In the genomic region with DNA sequence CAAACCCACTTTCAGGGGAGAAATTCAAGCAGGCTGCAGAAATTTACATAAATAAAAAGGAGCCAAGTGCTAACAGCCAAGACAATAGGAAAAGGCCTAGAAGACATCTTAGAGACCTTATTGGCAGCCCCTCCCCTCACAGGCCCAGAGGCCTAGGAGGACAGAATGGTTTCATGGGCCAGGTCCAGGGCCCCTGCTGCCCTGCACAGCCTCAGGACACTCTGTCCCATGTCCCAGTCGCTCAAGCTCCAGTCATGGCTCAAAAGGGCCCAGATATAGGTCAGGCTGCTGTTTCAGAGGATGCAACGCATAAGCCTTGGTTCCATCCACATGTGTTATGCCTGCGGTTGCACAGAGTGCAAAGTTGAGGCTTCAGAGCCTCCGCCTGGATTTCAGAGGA, we compare ENCODE assay signal across 35 cellular contexts. TPM values are rescaled to one million over a fixed set of nuclear protein-coding genes. Genes with fewer than 3 reads are reported as not detected.
"Had no signal": no experiment of that assay in that cellular context is flagged by ENCODE, and none has a peak within 500 bp of the region (broad histone marks: within the 10 kb centered on the region; RNA-seq: fewer than 3 reads in every experiment).

No MANE protein-coding gene starts in this region.

- ATAC-seq: sciatic nerve; stimulated activated memory B cell treated with anti-CD40 and anti-IgM and Interleukin-4, amounts not matched to agents 10 μg/mL and 1 μg/mL and 100 μg/mL, for 72 hours; stimulated activated naive CD8-positive, alpha-beta T cell treated with anti-CD3 and anti-CD28 coated beads, Interleukin-15, amount 100 ng/mL, for 72 hours had no signal

- H3K27me3 Mint-ChIP-seq: activated naive CD8-positive, alpha-beta T cell; naive B cell; stimulated activated memory B cell treated with anti-CD40 and anti-IgM and Interleukin-4, amounts not matched to agents 10 μg/mL and 1 μg/mL and 100 μg/mL, for 72 hours; stimulated activated naive CD8-positive, alpha-beta T cell treated with anti-CD3 and anti-CD28 coated beads, Interleukin-15, amount 100 ng/mL, for 72 hours had no signal

- H3K4me3 Mint-ChIP-seq: activated naive CD8-positive, alpha-beta T cell; naive B cell; nephron progenitor cell; stimulated activated memory B cell treated with anti-CD40 and anti-IgM and Interleukin-4, amounts not matched to agents 10 μg/mL and 1 μg/mL and 100 μg/mL, for 72 hours; stimulated activated naive CD8-positive, alpha-beta T cell treated with anti-CD3 and anti-CD28 coated beads, Interleukin-15, amount 100 ng/mL, for 72 hours had no signal

- H3K27ac Mint-ChIP-seq: activated naive CD8-positive, alpha-beta T cell; activated T-helper 2 cell treated with anti-CD3 and anti-CD28 coated beads, Interferon-gamma antibody, Interleukin-2, Interleukin-4, amounts not matched to agents 10 μg/mL and 5 μg/mL and 100 μg/mL, durations not matched to agents 14 hours and 24 hours and 36 hours; naive B cell; nephron progenitor cell; stimulated activated memory B cell treated with anti-CD40 and anti-IgM and Interleukin-4, amounts not matched to agents 10 μg/mL and 1 μg/mL and 100 μg/mL, for 72 hours; stimulated activated naive CD8-positive, alpha-beta T cell treated with anti-CD3 and anti-CD28 coated beads, Interleukin-15, amount 100 ng/mL, for 72 hours had no signal

- DNase-seq: activated CD4-positive, alpha-beta T cell treated with anti-CD3 and anti-CD28 coated beads for 4 hours; activated CD4-positive, alpha-beta T cell treated with anti-CD3 and anti-CD28 coated beads, Interleukin-2, amount 50 U/mL, for 4 hours; activated naive CD4-positive, alpha-beta T cell; anterior cingulate cortex; cerebellar nuclear complex; effector memory CD4-positive, alpha-beta T cell; foreskin fibroblast; hypothalamus; left ventricle myocardium inferior; naive B cell; nephron progenitor cell; ovary; retina; small intestine; stimulated activated CD4-positive, alpha-beta T cell treated with anti-CD3 and anti-CD28 coated beads, Interleukin-4, amount 100 ng/mL, for 24 hours; stimulated activated naive CD8-positive, alpha-beta T cell treated with anti-CD3 and anti-CD28 coated beads, Interleukin-15, amount 100 ng/mL, for 72 hours; substantia nigra; T-helper 9 cell had no signal

- H3K27ac ChIP-seq: colonic mucosa, left ventricle myocardium inferior, ovary, prostate gland, upper lobe of left lung, vagina, VCaP had no signal

- H3K4me1 ChIP-seq: colonic mucosa, left ventricle myocardium inferior, prostate gland, upper lobe of left lung, vagina had no signal

- H3K27me3 ChIP-seq: colonic mucosa, ovary, upper lobe of left lung, vagina had no signal

- H3K36me3 ChIP-seq: colonic mucosa, ovary had no signal

- H3K9me3 ChIP-seq: colonic mucosa, ovary, prostate gland had no signal

- FAIRE-seq: bronchial epithelial cell, endothelial cell of umbilical vein, small intestine, TTC549 had no signal

- H3K4me3 ChIP-seq: colonic mucosa, left ventricle myocardium inferior, lung, ovary, prostate gland, upper lobe of left lung, vagina had no signal

RNA-seq across cellular contexts. Expression of gene ROPN1B, which starts 59.1 kb away (rescaled TPM):
- total RNA-seq: activated CD8-positive, alpha-beta memory T cell treated with anti-CD3 and anti-CD28 coated beads for 36 hours; activated T-helper 2 cell treated with anti-CD3 and anti-CD28 coated beads, Interferon-gamma antibody, Interleukin-2, Interleukin-4, amounts not matched to agents 10 μg/mL and 5 μg/mL and 100 μg/mL, durations not matched to agents 14 hours and 24 hours and 36 hours; bronchial epithelial cell; colonic mucosa; dermis microvascular lymphatic vessel endothelial cell; endothelial cell of umbilical vein; mesenteric fat pad; T-helper 1 cell treated with Interleukin-12 subunit alpha and Interleukin-12 subunit beta and Interleukin-4 antibody, amounts not matched to agents 30 ng/mL and 1 ng/mL, for 36 hours; vagina had no signal
- polyA plus RNA-seq: endothelial cell of umbilical vein, ovary had no signal
